In genomic region chr19:5567971-5568407, GRCh38 we compare ENCODE assay signal across 17 cellular contexts. TPM values are rescaled to one million over a fixed set of nuclear protein-coding genes. Genes with fewer than 3 reads are reported as not detected.
DNase-seq lines count a peak whose midpoint lies in the region; ATAC-seq, FAIRE-seq and TF ChIP-seq lines count a peak whose summit lies in the region.
"Had no signal": no experiment of that assay in that cellular context is flagged by ENCODE, and none has a peak within 500 bp of the region (broad histone marks: within the 10 kb centered on the region; RNA-seq: fewer than 3 reads in every experiment).

No MANE protein-coding gene starts in this region.

- TF ChIP-seq CTCF in mammary epithelial cell (conservative IDR thresholded peaks at IDR 0.05 in 1 of 2, IDR thresholded peaks at IDR 0.05 in 1 of 2; ENCODE audit: extremely low read depth in 1 of 2, insufficient read depth in 1 of 2, low read depth in 1 of 2, low read length in 2 of 2), result no peak
- no peak for TF ChIP-seq CTCF in kidney (IDR thresholded peaks at IDR 0.05; ENCODE audit: borderline replicate concordance, extremely low read depth, insufficient read depth)
- no peak for TF ChIP-seq CTCF in stomach (IDR thresholded peaks at IDR 0.05)

- intact Hi-C loops in mammary epithelial cell (cut with micrococcal nuclease), result no loop called here
- intact Hi-C loops in kidney (cut with DNase I), result no loop called here
- intact Hi-C loops in stomach (cut with DNase I; ENCODE audit: low total_unique reads), result no loop called here

- H3K36me3 ChIP-seq in mammary epithelial cell (ENCODE audit: insufficient read depth, low read length) (no peaks in the 10 kb centered on the region), kidney (ENCODE audit: control insufficient read depth in 1 of 2, insufficient read depth in 2 of 2, low read length in 2 of 2) (no peaks in the 10 kb centered on the region), stomach (no peaks in the 10 kb centered on the region)
- H3K36me3 ChIP-seq: Peyer's patch had no signal

- DNase-seq in NCI-H2227 treated with DMSO at 0.1 percent for 48 hours (lab: John Stamatoyannopoulos, UW) (peak; percentile 32), NCI-H2227 (lab: John Stamatoyannopoulos, UW; ENCODE audit: unreplicated experiment) (no peak), mammary epithelial cell (no peak), kidney (peak; percentile 50), stomach (no peak), islet precursor cell (no peak)
- no peak for DNase-seq in activated naive CD4-positive, alpha-beta T cell treated with anti-CD3 and anti-CD28 coated beads, Interleukin-2, amount 50 U/mL, for 16 hours
- DNase-seq: 8988T; activated CD4-positive, alpha-beta T cell treated with anti-CD3 and anti-CD28 coated beads for 48 hours; activated T-cell treated with anti-CD3 and anti-CD28 coated beads, Interleukin-2, amount 50 U/mL, for 48 hours; anterior cingulate cortex; CD4-positive, CD25-positive, alpha-beta regulatory T cell; NCI-H1694 treated with DMSO at 0.1 percent for 48 hours; NCI-H524 treated with DMSO at 0.1 percent for 48 hours; Peyer's patch had no signal

- dilution Hi-C loops in mammary epithelial cell (cut with HindIII; ENCODE audit: low sequenced_read_pairs), result no loop called here

- H3K9me3 ChIP-seq in mammary epithelial cell (replicated peaks; ENCODE audit: insufficient read depth, low read length), result no peaks in the 10 kb centered on the region
- H3K9me3 ChIP-seq in kidney (ENCODE audit: control insufficient read depth in 1 of 2, low read length in 2 of 2), result no peaks in the 10 kb centered on the region
- H3K9me3 ChIP-seq in stomach, result peaks cover 0 to 2% (median 0%) of the 10 kb centered on the region in 4 donors
- H3K9me3 ChIP-seq: Peyer's patch had no signal

- H3K27me3 ChIP-seq in mammary epithelial cell (ENCODE audit: insufficient read depth, low read length) (peaks cover 5% of the 10 kb centered on the region), stomach (peaks cover 0 to 69% (median 26%) of the 10 kb centered on the region in 3 donors)

- no peak for TF ChIP-seq POLR2A in stomach (IDR thresholded peaks at IDR 0.05)

- H3K27ac ChIP-seq in mammary epithelial cell (ENCODE audit: insufficient read depth, low read depth, low read length) (no peak overlapping the region), kidney (ENCODE audit: low read depth in 2 of 2, low read length in 2 of 2) (no peak overlapping the region), stomach (no peak overlapping the region)
- H3K27ac ChIP-seq: Peyer's patch had no signal

- no peak for ATAC-seq in HG03097 (IDR thresholded peaks at IDR 0.05; ENCODE audit: low FRiP score, unreplicated experiment)

- BruUV-seq in mammary epithelial cell (replicated peaks; lab: Mats Ljungman, UMichigan), result no TSS peak

- TF ChIP-seq EP300 in stomach (IDR thresholded peaks at IDR 0.05), result no peak

- no peak for FAIRE-seq in kidney (lab: Jason Lieb, UNC)

- no peaks in the 10 kb centered on the region for H4K20me1 ChIP-seq in mammary epithelial cell (ENCODE audit: insufficient read depth, low read length)

- WGBS in mammary epithelial cell (ENCODE audit: low coverage, missing lambda C conversion rate), result 24% methylated on average over 16 of the region's 39 CpGs
- 3 to 31% (median 25%) methylated on average over 13 to 39 of the region's 39 CpGs for WGBS in stomach, 5 donors

- peak overlapping the region; percentile 94 for H3K4me2 ChIP-seq in mammary epithelial cell (ENCODE audit: insufficient read depth, low read depth, low read length)

- peak overlapping the region; percentile 81 for H2AFZ ChIP-seq in mammary epithelial cell (ENCODE audit: low read depth, low read length)

- peaks cover 4% of the 10 kb centered on the region for H3K4me1 ChIP-seq in mammary epithelial cell (ENCODE audit: insufficient read depth, low read length)
- no peaks in the 10 kb centered on the region for H3K4me1 ChIP-seq in kidney (ENCODE audit: control insufficient read depth in 1 of 2, insufficient read depth in 1 of 2, low read depth in 1 of 2, low read length in 2 of 2)
- peaks cover 0 to 8% (median 5%) of the 10 kb centered on the region in 4 donors for H3K4me1 ChIP-seq in stomach
- H3K4me1 ChIP-seq: Peyer's patch had no signal

- no peaks in the 10 kb centered on the region for H3K79me2 ChIP-seq in mammary epithelial cell (ENCODE audit: insufficient read depth, low read length)

- H3K4me3 ChIP-seq in mammary epithelial cell (replicated peaks in 1 of 3; ENCODE audit: insufficient read depth in 1 of 3, low read depth in 2 of 3, low read length in 3 of 3), result peak overlapping the region in 2 of 3 experiments; percentile 63 to 94
- no peak overlapping the region for H3K4me3 ChIP-seq in kidney (ENCODE audit: low read length in 2 of 2)
- H3K4me3 ChIP-seq in stomach, result peak overlapping the region; percentile 27 to 41 (median 30)

- in situ Hi-C loops in mammary epithelial cell (cut with MboI; ENCODE audit: low sequenced_read_pairs in 2 of 2), result no loop called here

- H3K9ac ChIP-seq in mammary epithelial cell (ENCODE audit: insufficient read depth, low read length) (no peak overlapping the region), kidney (ENCODE audit: low read length in 2 of 2) (no peak overlapping the region)

- CTCF ChIA-PET in mammary epithelial cell (lab: Charles Lee; ENCODE audit: low non-redundant PET), result no interaction called here

RNA-seq across cellular contexts. Expression of gene TINCR, which starts 0.2 kb away (rescaled TPM):
- 1 to 10 TPM; 4.5 to 9.9 TPM for total RNA-seq in mammary epithelial cell
- polyA plus RNA-seq in mammary epithelial cell, result 4.1 TPM
- 2.9 TPM for polyA minus RNA-seq in mammary epithelial cell
- total RNA-seq in kidney, result 0.94 TPM
- polyA plus RNA-seq in kidney (ENCODE audit: insufficient read depth, low read depth, low replicate concordance), result 2.2 TPM
- under 1 TPM in 1 of 5 donors, not detected in 4; 0.18 TPM for total RNA-seq in stomach
- polyA plus RNA-seq in stomach, result 10 to 100 TPM in 1 of 3 donors, under 1 TPM in 2; 0.15 to 14.2 (median 0.19) TPM
- total RNA-seq: LHCN-M2 had no signal
- polyA plus RNA-seq: CD4-positive, CD25-positive, alpha-beta regulatory T cell had no signal

RNA-seq across cellular contexts. Expression of gene SAFB2, which starts 54.6 kb away (rescaled TPM):
- 10 to 100 TPM; 20.2 to 49.1 TPM for total RNA-seq in mammary epithelial cell
- polyA plus RNA-seq in mammary epithelial cell, result 7.6 TPM
- polyA minus RNA-seq in mammary epithelial cell, result 28.9 TPM
- 113 TPM for total RNA-seq in kidney
- 67.1 TPM for polyA plus RNA-seq in kidney (ENCODE audit: insufficient read depth, low read depth, low replicate concordance)
- 100 to 1,000 TPM in 4 of 5 donors, 10 to 100 TPM in 1; 67.2 to 237 (median 126) TPM for total RNA-seq in stomach
- polyA plus RNA-seq in stomach, result 10 to 100 TPM; 38.5 to 49.8 (median 46.6) TPM

RNA-seq across cellular contexts. Expression of gene SAFB, which starts 54.9 kb away (rescaled TPM):
- total RNA-seq in mammary epithelial cell, result 10 to 100 TPM; 26.0 to 88.5 TPM
- polyA plus RNA-seq in mammary epithelial cell, result 30.9 TPM
- polyA minus RNA-seq in mammary epithelial cell, result 42.5 TPM
- 88.6 TPM for total RNA-seq in kidney
- 35.0 TPM for polyA plus RNA-seq in kidney (ENCODE audit: insufficient read depth, low read depth, low replicate concordance)
- total RNA-seq in stomach, result 100 to 1,000 TPM in 3 of 5 donors, 10 to 100 TPM in 2; 46.1 to 636 (median 195) TPM
- polyA plus RNA-seq in stomach, result 10 to 100 TPM; 33.1 to 46.3 (median 39.0) TPM

Comparison
In these comparisons a context has a peak if more than half of its experiments do, and no peak if none do; other contexts are left out.
1. DNase-seq: peak in NCI-H2227 treated with DMSO at 0.1 percent for 48 hours (single experiment) and kidney (single experiment); none in NCI-H2227 (single experiment), mammary epithelial cell (single experiment), stomach (single experiment), activated naive CD4-positive, alpha-beta T cell treated with anti-CD3 and anti-CD28 coated beads, Interleukin-2, amount 50 U/mL, for 16 hours (single experiment) and islet precursor cell (single experiment).
2. H3K4me3 ChIP-seq: peak in mammary epithelial cell (2 of 3) and stomach (4 of 4); none in kidney (0 of 2).